8 cellular contexts compared by ENCODE assay signal in genomic region chr9:70411930-70412677, GRCh38. TPM values are rescaled to one million over a fixed set of nuclear protein-coding genes. Genes with fewer than 3 reads are reported as not detected.
DNase-seq lines count a peak whose midpoint lies in the region; ATAC-seq, FAIRE-seq and TF ChIP-seq lines count a peak whose summit lies in the region.

No MANE protein-coding gene starts in this region.

- H4K91ac ChIP-seq in H1 (replicated peaks; ENCODE audit: insufficient read length, low read length) (no peak overlapping the region), mesenchymal stem cell (ENCODE audit: low read length) (no peak overlapping the region)

- H4K8ac ChIP-seq in H1 (ENCODE audit: extremely low read depth, insufficient read depth, low read length) (no peak overlapping the region), mesenchymal stem cell (ENCODE audit: low read length) (no peak overlapping the region)

- CTCF ChIA-PET in CD8-positive, alpha-beta memory T cell (lab: Charles Lee), result interaction anchor here (0.9 to 2.7 kb wide), 5 partner anchors 9 to 190 kb away, joined by 3 to 9 read pairs (median 4); no protein-coding TSS in a partner anchor
- CTCF ChIA-PET in activated CD8-positive, alpha-beta T cell treated with anti-CD3 and anti-CD28 coated beads for 36 hours (lab: Charles Lee), result no interaction called here
- CTCF ChIA-PET in H1 (lab: Charles Lee; ENCODE audit: partially characterized antibody), result no interaction called here

- H3K9me3 Mint-ChIP-seq in CD8-positive, alpha-beta memory T cell, result no peaks in the 10 kb centered on the region
- H3K9me3 Mint-ChIP-seq in activated CD8-positive, alpha-beta T cell treated with anti-CD3 and anti-CD28 coated beads for 36 hours, result no peaks in the 10 kb centered on the region

- ATAC-seq in GM21515 (IDR thresholded peaks at IDR 0.05; ENCODE audit: unreplicated experiment), result peak; percentile 27
- peak; percentile 24 for ATAC-seq in activated CD8-positive, alpha-beta T cell treated with anti-CD3 and anti-CD28 coated beads for 36 hours
- no peak for ATAC-seq in GM19328 (IDR thresholded peaks at IDR 0.05; ENCODE audit: unreplicated experiment)

- H3K79me2 ChIP-seq in MM.1S (ENCODE audit: low read length) (peaks cover 4% of the 10 kb centered on the region; the same call in 1 of the 2 replicates), H1 (ENCODE audit: control insufficient read depth in 1 of 2, insufficient read depth in 2 of 2, low read length in 2 of 2) (no peaks in the 10 kb centered on the region)

- peak overlapping the region; percentile 99 for H3K4me3 ChIP-seq in CD8-positive, alpha-beta memory T cell (ENCODE audit: low read length)
- H3K4me3 ChIP-seq in MM.1S (ENCODE audit: low read length) (peak overlapping the region; percentile 87), H1 (ENCODE audit: extremely low read depth in 1 of 4, insufficient read depth in 2 of 4, low read depth in 3 of 4, low read length in 4 of 4) (peak overlapping the region; percentile 42 to 70 (median 62)), mesenchymal stem cell (ENCODE audit: insufficient read depth in 1 of 2, low read depth in 1 of 2, low read length in 2 of 2) (peak overlapping the region; percentile 73 to 93)

- POLR2A ChIA-PET in CD8-positive, alpha-beta memory T cell (lab: Charles Lee), result interaction anchor here (0.6 to 3.0 kb wide), 13 partner anchors 9 to 449 kb away, joined by 3 to 29 read pairs (median 5); no protein-coding TSS in a partner anchor
- POLR2A ChIA-PET in activated CD8-positive, alpha-beta T cell treated with anti-CD3 and anti-CD28 coated beads for 36 hours (lab: Charles Lee), result interaction anchor here (0.6 to 1.6 kb wide), 10 partner anchors 8 to 1962 kb away, joined by 3 to 8 read pairs (median 3); partner anchors contain the start of gene SMC5
- POLR2A ChIA-PET in H1 (lab: Charles Lee; ENCODE audit: partially characterized antibody), result no interaction called here

- peak overlapping the region; percentile 99 for H3K4me2 ChIP-seq in MM.1S (ENCODE audit: low read depth, low read length)
- peak overlapping the region; percentile 99 for H3K4me2 ChIP-seq in H1 (ENCODE audit: insufficient read depth in 1 of 2, low read depth in 2 of 2, low read length in 2 of 2)
- peak overlapping the region; percentile 90 for H3K4me2 ChIP-seq in mesenchymal stem cell (ENCODE audit: low read length, poor library complexity, severe bottlenecking)

- H3K27me3 Mint-ChIP-seq in CD8-positive, alpha-beta memory T cell, result peaks cover 0 to 2% of the 10 kb centered on the region in 2 donors
- no peaks in the 10 kb centered on the region for H3K27me3 Mint-ChIP-seq in activated CD8-positive, alpha-beta T cell treated with anti-CD3 and anti-CD28 coated beads for 36 hours

- H3K23me2 ChIP-seq in H1 (ENCODE audit: low read depth, low read length), result peaks cover 13% of the 10 kb centered on the region

- no peak overlapping the region for H2BK120ac ChIP-seq in H1 (replicated peaks; ENCODE audit: low read depth, low read length)
- peak overlapping the region; percentile 97 for H2BK120ac ChIP-seq in mesenchymal stem cell (ENCODE audit: low read depth, low read length)

- TF ChIP-seq CTCF in MM.1S (IDR thresholded peaks at IDR 0.05; ENCODE audit: low read length), result no peak
- TF ChIP-seq CTCF in activated CD8-positive, alpha-beta T cell treated with anti-CD3 and anti-CD28 coated beads for 36 hours (IDR thresholded peaks at IDR 0.05), result no peak
- TF ChIP-seq CTCF in H1 (IDR thresholded peaks at IDR 0.05; ENCODE audit: control extremely low read depth in 1 of 3, insufficient read depth in 1 of 3, low read depth in 1 of 3, low read length in 3 of 3), result no peak

- H2BK5ac ChIP-seq in H1 (ENCODE audit: low read depth, low read length) (no peak overlapping the region), mesenchymal stem cell (ENCODE audit: low read depth, low read length, poor library complexity, severe bottlenecking) (no peak overlapping the region)

- TF ChIP-seq RAD21 in H1 (IDR thresholded peaks at IDR 0.05 in 1 of 2, conservative IDR thresholded peaks at IDR 0.05 in 1 of 2; ENCODE audit: low read depth in 2 of 2, low read length in 2 of 2), result no peak

- no peaks in the 10 kb centered on the region for H3K79me1 ChIP-seq in H1 (ENCODE audit: low read depth, low read length)
- H3K79me1 ChIP-seq in mesenchymal stem cell (replicated peaks; ENCODE audit: low read length, poor library complexity, severe bottlenecking), result peaks cover 2% of the 10 kb centered on the region

- no peak for TF ChIP-seq POLR2A in H1 (IDR thresholded peaks at IDR 0.05; ENCODE audit: control extremely low read depth in 1 of 2, low read depth in 2 of 2, low read length in 2 of 2)

- H3K23ac ChIP-seq in H1 (ENCODE audit: insufficient read length) (no peak overlapping the region), mesenchymal stem cell (ENCODE audit: low read length in 2 of 2) (no peak overlapping the region)

- no peak overlapping the region for H4K5ac ChIP-seq in H1 (ENCODE audit: insufficient read length, low read depth, low read length)

- H3K9ac ChIP-seq in MM.1S (ENCODE audit: low read length), result peak overlapping the region; percentile 74; the same call in 1 of the 2 replicates
- H3K9ac ChIP-seq in H1 (replicated peaks in 1 of 4; ENCODE audit: extremely low read depth in 1 of 4, low read depth in 3 of 4, low read length in 3 of 4), result no peak overlapping the region
- peak overlapping the region; percentile 98 for H3K9ac ChIP-seq in mesenchymal stem cell (ENCODE audit: low read length)

- H3K27ac ChIP-seq in CD8-positive, alpha-beta memory T cell (ENCODE audit: low read depth, low read length), result peak overlapping the region; percentile 98
- H3K27ac ChIP-seq in MM.1S (ENCODE audit: low read length) (peak overlapping the region; percentile 22; the same call in 1 of the 2 replicates), H1 (ENCODE audit: low read depth, low read length) (no peak overlapping the region), mesenchymal stem cell (ENCODE audit: low read length, poor library complexity, severe bottlenecking) (no peak overlapping the region)

- no peak overlapping the region for H2AK5ac ChIP-seq in H1 (ENCODE audit: low read depth, low read length)
- H2AK5ac ChIP-seq in mesenchymal stem cell (ENCODE audit: low read length, severe bottlenecking), result no peak overlapping the region

- H2AFZ ChIP-seq in MM.1S (ENCODE audit: low read length), result peak overlapping the region; percentile 85
- H2AFZ ChIP-seq in H1 (ENCODE audit: low read length), result no peak overlapping the region
- H2AFZ ChIP-seq in mesenchymal stem cell (ENCODE audit: low read depth, low read length), result no peak overlapping the region

- no peaks in the 10 kb centered on the region for H3K9me3 ChIP-seq in CD8-positive, alpha-beta memory T cell (ENCODE audit: low read length)
- H3K9me3 ChIP-seq in MM.1S (replicated peaks; ENCODE audit: insufficient read depth, low read length) (no peaks in the 10 kb centered on the region), H1 (ENCODE audit: insufficient read depth in 2 of 2, low read depth in 1 of 2, low read length in 1 of 2) (no peaks in the 10 kb centered on the region), mesenchymal stem cell (ENCODE audit: control insufficient read depth, low read length) (no peaks in the 10 kb centered on the region)

- H2BK15ac ChIP-seq in H1 (ENCODE audit: low read length) (no peak overlapping the region), mesenchymal stem cell (ENCODE audit: low read depth, poor library complexity, severe bottlenecking) (no peak overlapping the region)

- no peak overlapping the region for H3K14ac ChIP-seq in H1 (ENCODE audit: insufficient read length)
- no peak overlapping the region for H3K14ac ChIP-seq in mesenchymal stem cell (ENCODE audit: low read length in 2 of 2)

- 5% methylated on average over 30 of the region's 34 CpGs; no CpG with 5 or more reads in 1 of the 2 experiments for WGBS in H1 (ENCODE audit: extremely low coverage in 1 of 2, insufficient coverage in 1 of 2, insufficient read length in 1 of 2, insufficient replicate concordance in 2 of 2, low coverage in 1 of 2, low lambda C conversion rate in 2 of 2, missing lambda C conversion rate in 1 of 2), 2 experiments
- 4% methylated on average over 29 of the region's 34 CpGs for WGBS in mesenchymal stem cell

- FAIRE-seq in H1 (lab: Jason Lieb, UNC), result no peak

- H3K36me3 ChIP-seq in CD8-positive, alpha-beta memory T cell (ENCODE audit: insufficient read depth, low read length), result no peaks in the 10 kb centered on the region
- no peaks in the 10 kb centered on the region for H3K36me3 ChIP-seq in MM.1S (replicated peaks; ENCODE audit: insufficient read depth, low read length)
- no peaks in the 10 kb centered on the region for H3K36me3 ChIP-seq in H1 (ENCODE audit: control insufficient read depth in 2 of 4, insufficient read depth in 4 of 4, low read length in 3 of 4)
- H3K36me3 ChIP-seq in mesenchymal stem cell (ENCODE audit: control insufficient read depth in 1 of 2, insufficient read depth in 2 of 2, low read depth in 1 of 2, low read length in 2 of 2), result peaks cover 0 to 5% of the 10 kb centered on the region in 2 experiments

- peaks cover 51 to 67% (median 61%) of the 10 kb centered on the region in 3 donors for H3K4me1 Mint-ChIP-seq in CD8-positive, alpha-beta memory T cell
- H3K4me1 Mint-ChIP-seq in activated CD8-positive, alpha-beta T cell treated with anti-CD3 and anti-CD28 coated beads for 36 hours (ENCODE audit: low read depth), result peaks cover 48% of the 10 kb centered on the region

- no peak overlapping the region for H3K4ac ChIP-seq in H1 (replicated peaks; ENCODE audit: insufficient read length, low read depth, low read length)
- peak overlapping the region in 1 of 2 experiments; percentile 97 for H3K4ac ChIP-seq in mesenchymal stem cell (ENCODE audit: low read depth in 1 of 2, low read length in 2 of 2)

- intact Hi-C loops in activated CD8-positive, alpha-beta T cell treated with anti-CD3 and anti-CD28 coated beads for 36 hours (cut with micrococcal nuclease), result loop anchor here (1.0 to 10.0 kb wide), 5 partner anchors 8 to 1353 kb away; partner anchors contain the start of gene CEMIP2

- H3K27me3 ChIP-seq in CD8-positive, alpha-beta memory T cell (ENCODE audit: insufficient read depth, low read length, poor library complexity, severe bottlenecking), result no peaks in the 10 kb centered on the region
- H3K27me3 ChIP-seq in MM.1S (replicated peaks; ENCODE audit: insufficient read depth, low read length), result no peaks in the 10 kb centered on the region
- H3K27me3 ChIP-seq in H1 (replicated peaks in 1 of 4; ENCODE audit: control insufficient read depth in 3 of 4, extremely low read depth in 1 of 4, insufficient read depth in 3 of 4, low read length in 3 of 4), result peaks cover 9 to 36% (median 31%) of the 10 kb centered on the region in 4 experiments
- no peaks in the 10 kb centered on the region for H3K27me3 ChIP-seq in mesenchymal stem cell (ENCODE audit: control insufficient read depth in 1 of 2, insufficient read depth in 1 of 2, low read length in 2 of 2)

- H4K20me1 ChIP-seq in MM.1S (ENCODE audit: insufficient read depth, low read length), result no peaks in the 10 kb centered on the region
- H4K20me1 ChIP-seq in H1 (replicated peaks in 1 of 2; ENCODE audit: control insufficient read depth in 1 of 2, insufficient read depth in 2 of 2, low read length in 2 of 2), result no peaks in the 10 kb centered on the region

- peaks cover 15% of the 10 kb centered on the region; the same call in 1 of the 2 replicates for H3F3A ChIP-seq in MM.1S (ENCODE audit: insufficient read depth, low read length)

- peak overlapping the region; percentile 95 to 99 (median 98) for H3K4me3 Mint-ChIP-seq in CD8-positive, alpha-beta memory T cell
- peak overlapping the region; percentile 98 for H3K4me3 Mint-ChIP-seq in activated CD8-positive, alpha-beta T cell treated with anti-CD3 and anti-CD28 coated beads for 36 hours

- no peak overlapping the region for H2BK12ac ChIP-seq in H1 (ENCODE audit: low read depth, low read length)
- no peak overlapping the region for H2BK12ac ChIP-seq in mesenchymal stem cell (ENCODE audit: low read length in 2 of 2)

- TF ChIP-seq EP300 in H1 (IDR thresholded peaks at IDR 0.05; ENCODE audit: borderline replicate concordance in 1 of 2, low read depth in 2 of 2, low read length in 2 of 2), result no peak

- DNase-seq in CD8-positive, alpha-beta memory T cell, result peak; percentile 64 to 81 (median 68)
- peak; percentile 33 for DNase-seq in MM.1S
- DNase-seq in activated CD8-positive, alpha-beta T cell treated with anti-CD3 and anti-CD28 coated beads for 36 hours, result peak; percentile 78
- DNase-seq in H1 (ENCODE audit: low read depth in 1 of 2, low spot score in 2 of 2), result peak; percentile 31 to 52
- peak; percentile 84 for DNase-seq in mesenchymal stem cell
- peak; percentile 60 to 65 for DNase-seq in stimulated activated CD8-positive, alpha-beta memory T cell treated with anti-CD3 and anti-CD28 coated beads, Interleukin-2, amount 100 ng/mL, for 48 hours (ENCODE audit: low read depth in 2 of 2)

- H3K4me1 ChIP-seq in CD8-positive, alpha-beta memory T cell (ENCODE audit: insufficient read depth, low read length), result peaks cover 48% of the 10 kb centered on the region
- H3K4me1 ChIP-seq in MM.1S (ENCODE audit: low read length) (peaks cover 10% of the 10 kb centered on the region), H1 (replicated peaks in 1 of 4; ENCODE audit: control insufficient read depth in 3 of 4, insufficient read depth in 4 of 4, low read length in 3 of 4) (peaks cover 4 to 11% (median 7%) of the 10 kb centered on the region in 4 experiments), mesenchymal stem cell (ENCODE audit: control insufficient read depth, insufficient read depth, low read depth, low read length) (peaks cover 15% of the 10 kb centered on the region)

- no peak overlapping the region for H2BK20ac ChIP-seq in H1 (ENCODE audit: low read length)

- H3K9me2 ChIP-seq in MM.1S (replicated peaks; ENCODE audit: insufficient read depth, low read length), result no peaks in the 10 kb centered on the region

- no peak overlapping the region for H3K56ac ChIP-seq in H1 (replicated peaks; ENCODE audit: insufficient read length, low read depth, low read length)

- peak overlapping the region; percentile 97 to 100 (median 99) for H3K27ac Mint-ChIP-seq in CD8-positive, alpha-beta memory T cell
- peak overlapping the region; percentile 100 for H3K27ac Mint-ChIP-seq in activated CD8-positive, alpha-beta T cell treated with anti-CD3 and anti-CD28 coated beads for 36 hours

- H3K18ac ChIP-seq in H1 (ENCODE audit: extremely low read depth, low read length), result no peak overlapping the region
- peak overlapping the region; percentile 65 to 94 for H3K18ac ChIP-seq in mesenchymal stem cell (ENCODE audit: low read depth in 1 of 2, low read length in 2 of 2)

- H3K36me3 Mint-ChIP-seq in CD8-positive, alpha-beta memory T cell, result peaks cover 0 to 26% (median 0%) of the 10 kb centered on the region in 3 donors
- H3K36me3 Mint-ChIP-seq in activated CD8-positive, alpha-beta T cell treated with anti-CD3 and anti-CD28 coated beads for 36 hours (ENCODE audit: low read depth), result peaks cover 31% of the 10 kb centered on the region

RNA-seq across cellular contexts. Expression of gene KLF9, which starts 2.4 kb away (rescaled TPM):
- total RNA-seq in CD8-positive, alpha-beta memory T cell, result 10 to 100 TPM; 19.2 to 20.2 TPM
- polyA plus RNA-seq in CD8-positive, alpha-beta memory T cell, result 3.9 TPM
- total RNA-seq in activated CD8-positive, alpha-beta T cell treated with anti-CD3 and anti-CD28 coated beads for 36 hours, result 10 to 100 TPM; 19.0 to 20.1 TPM
- 0.82 and 0.98 TPM in 2 replicates for total RNA-seq in H1 (2021; fragmentation: NEBNext Ultra II Directional; extraction: Animal tissue kit (Norgen Biotek cat#: 25700))
- 0.47 TPM in 2 replicates for polyA plus RNA-seq in H1 (2011; rRNA removed)
- 0.71 TPM for polyA plus RNA-seq in H1 (2011; cell fraction: cytosol; rRNA removed)
- 0.47 TPM for polyA plus RNA-seq in H1 (2011; cell fraction: nucleus; rRNA removed)
- 0.39 to 0.98 TPM (median 0.61 TPM) in 4 replicates for polyA plus RNA-seq in H1 (2012, experiment 1 of 2)
- 0.03 TPM for polyA plus RNA-seq in H1 (2012, experiment 2 of 2)
- 0.49 TPM for polyA plus RNA-seq in H1 (2013, experiment 1 of 2)
- 0.55 TPM for polyA plus RNA-seq in H1 (2013, experiment 2 of 2)
- polyA minus RNA-seq in H1 (2011; rRNA and poly(A)+ RNA removed), result 0.66 and 0.76 TPM in 2 replicates
- polyA minus RNA-seq in H1 (2011; cell fraction: cytosol; rRNA and poly(A)+ RNA removed), result 0.95 TPM
- 1.2 TPM for polyA minus RNA-seq in H1 (2011; cell fraction: nucleus; rRNA and poly(A)+ RNA removed)
- 31.5 TPM for polyA plus RNA-seq in mesenchymal stem cell (2013, experiment 1 of 2)
- polyA plus RNA-seq in mesenchymal stem cell (2013, experiment 2 of 2), result 32.5 TPM

Comparison
In these comparisons a context has a peak if more than half of its experiments do, and no peak if none do; other contexts are left out.
1. DNase-seq: peak in every context shown above with its lines; median percentile 84 in mesenchymal stem cell; 78 in activated CD8-positive, alpha-beta T cell treated with anti-CD3 and anti-CD28 coated beads for 36 hours; 68 in CD8-positive, alpha-beta memory T cell; 62 in stimulated activated CD8-positive, alpha-beta memory T cell treated with anti-CD3 and anti-CD28 coated beads, Interleukin-2, amount 100 ng/mL, for 48 hours; 42 in H1; 33 in MM.1S.
2. H3K27ac ChIP-seq: peak in CD8-positive, alpha-beta memory T cell (single experiment) and MM.1S (single experiment); none in H1 (single experiment) and mesenchymal stem cell (single experiment).
3. H3K9ac ChIP-seq: peak in MM.1S (single experiment) and mesenchymal stem cell (single experiment); none in H1 (0 of 4).
4. RNA of gene KLF9, which starts 2.4 kb away (total RNA-seq): 19.2 to 20.2 TPM in CD8-positive, alpha-beta memory T cell and 19.0 to 20.1 TPM in activated CD8-positive, alpha-beta T cell treated with anti-CD3 and anti-CD28 coated beads for 36 hours; 0.82 to 0.98 TPM in H1; every median in the first group is over 10 times any median in the second.
5. Peak in every context shown above with its lines, with median percentiles within 50 percentile points of each other: H3K4me3 ChIP-seq and H3K4me2 ChIP-seq.